Comparison of ENCODE assay signal across 26 cellular contexts in the genomic region with DNA sequence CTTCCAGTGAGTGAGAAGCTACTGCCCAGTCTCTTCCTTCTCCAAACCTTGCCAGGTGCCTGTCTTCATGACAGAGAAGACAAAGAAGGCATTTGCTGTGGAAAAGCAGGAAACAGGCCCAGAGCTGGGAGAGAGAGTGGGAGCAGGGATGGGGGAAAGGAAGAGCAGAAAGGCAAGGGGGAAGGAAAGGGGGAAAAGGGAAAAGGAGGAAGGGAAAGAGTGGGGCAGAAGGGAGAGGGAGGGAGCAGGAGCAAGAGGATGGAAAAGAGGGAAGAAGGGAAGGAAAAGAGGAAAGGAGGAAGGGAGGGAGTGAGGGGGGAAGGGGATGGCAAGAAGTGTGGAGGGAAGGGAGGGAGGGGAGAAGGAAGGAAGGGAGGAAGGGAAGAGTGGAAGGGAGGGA.
DNase-seq lines count a peak whose midpoint lies in the region; ATAC-seq, FAIRE-seq and TF ChIP-seq lines count a peak whose summit lies in the region.
"Had no signal": no experiment of that assay in that cellular context is flagged by ENCODE, and none has a peak within 500 bp of the region (broad histone marks: within the 10 kb centered on the region; RNA-seq: fewer than 3 reads in every experiment).

No MANE protein-coding gene starts in this region.

- no peaks in the 10 kb centered on the region for H3K79me2 ChIP-seq in HepG2 (ENCODE audit: insufficient read depth, low read length)
- H3K79me2 ChIP-seq in K562 (ENCODE audit: control insufficient read depth, insufficient read depth, low read length) = no peaks in the 10 kb centered on the region

- no peak for TF ChIP-seq RAD21 in HepG2 (CRISPR knock-in tag; IDR thresholded peaks at IDR 0.05)
- no peak for TF ChIP-seq RAD21 in K562 (CRISPR knock-in tag; conservative IDR thresholded peaks at IDR 0.05 in 1 of 2, IDR thresholded peaks at IDR 0.05 in 1 of 2)

- in situ Hi-C loops in HepG2 (cut with HindIII; ENCODE audit: extremely low pct_ligation_motif_present, low pct_unique_long_range_greater_than_20kb) = no loop called here
- in situ Hi-C loops in K562 (cut with MboI) = no loop called here

- TF ChIP-seq CTCF in HepG2 (CRISPR knock-in tag; IDR thresholded peaks at IDR 0.05) (no peak), right lobe of liver (IDR thresholded peaks at IDR 0.05) (no peak), HEK293 (tag by site-specific recombination; IDR thresholded peaks at IDR 0.05) (no peak), K562 (IDR thresholded peaks at IDR 0.05 in 2 of 3, conservative IDR thresholded peaks at IDR 0.05 in 1 of 3; ENCODE audit: insufficient read depth in 2 of 3, low read depth in 1 of 3, low read length in 3 of 3) (no peak)

- H3K4me1 ChIP-seq in HepG2 (ENCODE audit: insufficient read depth, low read length) = no peaks in the 10 kb centered on the region
- no peaks in the 10 kb centered on the region for H3K4me1 ChIP-seq in right lobe of liver
- H3K4me1 ChIP-seq in HEK293 (ENCODE audit: control insufficient read depth, insufficient read depth, low read length) = no peaks in the 10 kb centered on the region
- peaks cover 0 to 10% of the 10 kb centered on the region in 2 experiments; a peak in 1 of 5 replicates for H3K4me1 ChIP-seq in K562 (replicated peaks in 1 of 2; ENCODE audit: control insufficient read depth in 2 of 2, insufficient read depth in 2 of 2, low read length in 2 of 2)
- H3K4me1 ChIP-seq: A549, Caco-2 had no signal

- TF ChIP-seq POLR2A in HepG2 (IDR thresholded peaks at IDR 0.05; ENCODE audit: insufficient read depth in 1 of 2, low read depth in 2 of 2, low read length in 2 of 2) = no peak
- no peak for TF ChIP-seq POLR2A in right lobe of liver (IDR thresholded peaks at IDR 0.05)
- TF ChIP-seq POLR2A in K562 (conservative IDR thresholded peaks at IDR 0.05) = no peak

- H3K4me2 ChIP-seq in HepG2 (ENCODE audit: low read depth, low read length) (no peak overlapping the region), K562 (ENCODE audit: insufficient read depth, low read length) (no peak overlapping the region)
- H3K4me2 ChIP-seq: A549; BLaER1; BLaER1 treated with 17β-estradiol and CSF1 and Interleukin-3, amounts not matched to agents 10 nM and 100 nM had no signal

- no peak for DNase-seq in HepG2 (ENCODE audit: low spot score)
- DNase-seq in right lobe of liver = no peak
- no peak for DNase-seq in K562 (ENCODE audit: extremely low read depth in 1 of 4, low spot score in 3 of 4)
- DNase-seq in NCI-H510A treated with DMSO at 0.1 percent for 48 hours (lab: John Stamatoyannopoulos, UW) = no peak
- DNase-seq in activated naive CD4-positive, alpha-beta T cell treated with Interleukin-2 at 50 U/mL for 16 hours = no peak
- DNase-seq: 8988T; AML-193; BE2C; CD4-positive, alpha-beta memory T cell; CD4-positive, alpha-beta T cell; CD4-positive, CD25-positive, alpha-beta regulatory T cell; CD8-positive, alpha-beta memory T cell; CD8-positive, alpha-beta T cell; DMS 273 treated with DMSO at 0.1 percent for 48 hours; DMS153; DMS79; DMS79 treated with DMSO at 0.1 percent for 48 hours had no signal

- H3K9me3 ChIP-seq in HepG2 (ENCODE audit: low read length) = no peaks in the 10 kb centered on the region
- H3K9me3 ChIP-seq in right lobe of liver = no peaks in the 10 kb centered on the region
- no peaks in the 10 kb centered on the region for H3K9me3 ChIP-seq in HEK293 (ENCODE audit: control insufficient read depth, insufficient read depth, low read depth, low read length)
- no peaks in the 10 kb centered on the region for H3K9me3 ChIP-seq in K562 (replicated peaks; ENCODE audit: control insufficient read depth, insufficient read depth, low read depth, low read length)
- H3K9me3 ChIP-seq: A549; BE2C; BLaER1; BLaER1 treated with 17β-estradiol and CSF1 and Interleukin-3, amounts not matched to agents 10 nM and 100 nM; Caco-2 had no signal

- no peak for TF ChIP-seq EP300 in HepG2 (IDR thresholded peaks at IDR 0.05; ENCODE audit: low read depth in 2 of 2, low read length in 2 of 2)
- TF ChIP-seq EP300 in HepG2 (CRISPR knock-in tag; IDR thresholded peaks at IDR 0.05; ENCODE audit: borderline replicate concordance) = no peak
- TF ChIP-seq EP300 in K562 (IDR thresholded peaks at IDR 0.05; ENCODE audit: low read length) = no peak

- CTCF ChIA-PET in HepG2 (lab: Yijun Ruan, JAX; ENCODE audit: low intra/inter-chr PET ratio, low total read pairs) = no interaction called here
- CTCF ChIA-PET in HEK293 (lab: Yijun Ruan, JAX) = interaction anchor here (0.6 kb wide), 1 partner anchor 506 kb away, joined by 3 read pairs; no protein-coding TSS in a partner anchor
- CTCF ChIA-PET in K562 (lab: Yijun Ruan, JAX; ENCODE audit: low intra/inter-chr PET ratio) = no interaction called here

- intact Hi-C loops in HepG2 (cut with micrococcal nuclease; ENCODE audit: unreplicated experiment) = no loop called here
- intact Hi-C loops in right lobe of liver (cut with DNase I) = no loop called here
- intact Hi-C loops in K562 (cut with micrococcal nuclease) = no loop called here

- no peak overlapping the region for H3K27ac ChIP-seq in HepG2 (ENCODE audit: extremely low read length, insufficient read depth, low read length)
- no peak overlapping the region for H3K27ac ChIP-seq in right lobe of liver
- H3K27ac ChIP-seq in HEK293 (ENCODE audit: extremely low read depth, low read depth, low read length) = no peak overlapping the region
- no peak overlapping the region for H3K27ac ChIP-seq in K562 (ENCODE audit: extremely low read depth, low read depth, low read length)
- H3K27ac ChIP-seq: 22Rv1; A549; BLaER1; BLaER1 treated with 17β-estradiol and CSF1 and Interleukin-3, amounts not matched to agents 10 nM and 100 nM; C4-2B had no signal

- BruUV-seq in HepG2 (replicated peaks; lab: Mats Ljungman, UMichigan) = no TSS peak
- BruUV-seq in K562 (replicated peaks; lab: Mats Ljungman, UMichigan) = no TSS peak

- H3K4me3 ChIP-seq in HepG2 (replicated peaks in 1 of 3; ENCODE audit: insufficient read depth in 1 of 3, low read depth in 2 of 3, low read length in 3 of 3) (no peak overlapping the region), right lobe of liver (no peak overlapping the region), HEK293 (ENCODE audit: low read depth, low read length) (no peak overlapping the region), K562 (no peak overlapping the region)
- H3K4me3 ChIP-seq: A549; BLaER1; BLaER1 treated with 17β-estradiol and CSF1 and Interleukin-3, amounts not matched to agents 10 nM and 100 nM had no signal

- ATAC-seq in HepG2 (no peak), right lobe of liver (no peak), K562 (no peak)
- ATAC-seq: CD8-positive, alpha-beta T cell had no signal

- POLR2A ChIA-PET in HepG2 (lab: Yijun Ruan, JAX) = no interaction called here
- POLR2A ChIA-PET in HEK293 (lab: Yijun Ruan, JAX) = no interaction called here
- POLR2A ChIA-PET in K562 (lab: Yijun Ruan, JAX) = interaction anchor here (0.5 kb wide), 1 partner anchor 19 kb away, joined by 3 read pairs; no protein-coding TSS in a partner anchor

- H4K20me1 ChIP-seq in HepG2 (ENCODE audit: insufficient read depth, low read length) = peaks cover 4% of the 10 kb centered on the region; the same call in 1 of the 2 replicates
- H4K20me1 ChIP-seq in K562 (replicated peaks; ENCODE audit: control insufficient read depth, insufficient read depth, low read length) = peaks cover 7% of the 10 kb centered on the region

- H3K36me3 ChIP-seq in HepG2 (replicated peaks in 1 of 2; ENCODE audit: control insufficient read depth in 1 of 2, insufficient read depth in 2 of 2, low read length in 2 of 2) (no peaks in the 10 kb centered on the region), right lobe of liver (no peaks in the 10 kb centered on the region), HEK293 (ENCODE audit: control insufficient read depth in 2 of 2, insufficient read depth in 1 of 2, low read length in 2 of 2) (no peaks in the 10 kb centered on the region), K562 (ENCODE audit: control insufficient read depth, insufficient read depth, low read length) (no peaks in the 10 kb centered on the region)
- H3K36me3 ChIP-seq: BE2C; BLaER1; BLaER1 treated with 17β-estradiol and CSF1 and Interleukin-3, amounts not matched to agents 10 nM and 100 nM had no signal

- FAIRE-seq in HepG2 (lab: Jason Lieb, UNC) (no peak), K562 (lab: Jason Lieb, UNC) (no peak)
- FAIRE-seq: A204.1, A549, D721Med had no signal

- H3K27me3 ChIP-seq in HepG2 (ENCODE audit: control insufficient read depth in 1 of 2, insufficient read depth in 2 of 2, low read length in 2 of 2) (no peaks in the 10 kb centered on the region; a peak in 2 of 5 replicates), right lobe of liver (no peaks in the 10 kb centered on the region), K562 (ENCODE audit: control insufficient read depth in 2 of 2, insufficient read depth in 2 of 2, low read length in 2 of 2) (no peaks in the 10 kb centered on the region)
- H3K27me3 ChIP-seq: BE2C; BLaER1; BLaER1 treated with 17β-estradiol and CSF1 and Interleukin-3, amounts not matched to agents 10 nM and 100 nM had no signal

- H2AFZ ChIP-seq in HepG2 (ENCODE audit: low read length) (no peak overlapping the region), K562 (ENCODE audit: low read depth, low read length) (no peak overlapping the region)

- H3K9ac ChIP-seq in HepG2 (ENCODE audit: insufficient read depth, low read depth, low read length) = no peak overlapping the region
- no peak overlapping the region for H3K9ac ChIP-seq in K562 (ENCODE audit: insufficient read depth in 1 of 2, low read depth in 2 of 2, low read length in 2 of 2)
- H3K9ac ChIP-seq: BLaER1; BLaER1 treated with 17β-estradiol and CSF1 and Interleukin-3, amounts not matched to agents 10 nM and 100 nM had no signal

- no peaks in the 10 kb centered on the region for H3K9me1 ChIP-seq in K562 (ENCODE audit: control insufficient read depth, insufficient read depth, low read length)

TF ChIP-seq in HepG2, 621 proteins besides CTCF, POLR2A, EP300 and RAD21 (continues in another document):
- TF ChIP-seq HNRNPK (IDR thresholded peaks at IDR 0.05; ENCODE audit: low read depth, low read length, poor library complexity, severe bottlenecking) = peak; percentile 27

TF ChIP-seq in HEK293, 187 proteins besides CTCF, POLR2A, EP300 and RAD21:
- TF ChIP-seq ZNF311 (tag by site-specific recombination; IDR thresholded peaks at IDR 0.05; ENCODE audit: borderline replicate concordance) = 0 out of 2 replicates have a peak, but pooled peaks have one; percentile 70
- peak; percentile 88 for TF ChIP-seq ZNF366 (tag by site-specific recombination; conservative IDR thresholded peaks at IDR 0.05)
- no peak for TF ChIP-seq ZNF548 (tag by site-specific recombination; IDR thresholded peaks at IDR 0.05)
- TF ChIP-seq PRDM1 (tag by site-specific recombination; IDR thresholded peaks at IDR 0.05) = peak; percentile 94
- no peak for TF ChIP-seq ZSCAN30 (tag by site-specific recombination; IDR thresholded peaks at IDR 0.05)

TF ChIP-seq in K562, 482 proteins besides CTCF, POLR2A, EP300 and RAD21 (continues in another document):
- TF ChIP-seq EHMT2 (IDR thresholded peaks at IDR 0.05) = peak; percentile 11; the same call in 1 of the 2 replicates
